ENCODE assay signal across 8 cellular contexts in genomic region chr2:69644506-69644979, GRCh38. TPM values are rescaled to one million over a fixed set of nuclear protein-coding genes. Genes with fewer than 3 reads are reported as not detected.
DNase-seq lines count a peak whose midpoint lies in the region; ATAC-seq and TF ChIP-seq lines count a peak whose summit lies in the region.

No MANE protein-coding gene starts in this region.

- no peak for TF ChIP-seq POLR2A in gastrocnemius medialis (IDR thresholded peaks at IDR 0.05)

- peak overlapping the region; percentile 89 to 98 (median 94) for H3K4me3 ChIP-seq in gastrocnemius medialis

- H3K27me3 Mint-ChIP-seq in T-helper 17 cell, result no peaks in the 10 kb centered on the region

- peak; percentile 19 for ATAC-seq in GM21529 (IDR thresholded peaks at IDR 0.05; ENCODE audit: unreplicated experiment)
- ATAC-seq in T-helper 17 cell, result peak; percentile 44
- ATAC-seq in foreskin keratinocyte, result no peak
- peak in 1 of 2 donors; percentile 6 for ATAC-seq in gastrocnemius medialis

- DNase-seq in T-helper 17 cell (no peak), foreskin keratinocyte (no peak), gastrocnemius medialis (no peak), HCEC 1CT (no peak), amniotic stem cell (lab: John Stamatoyannopoulos, UW) (no peak), medulla oblongata (ENCODE audit: extremely low spot score) (no peak), NOMO-1 (lab: John Stamatoyannopoulos, UW; ENCODE audit: unreplicated experiment in 2 of 2) (no peak)

- peak overlapping the region; percentile 99 for H3K27ac Mint-ChIP-seq in T-helper 17 cell

- in situ Hi-C loops in gastrocnemius medialis (cut with MboI; ENCODE audit: low sequenced_read_pairs in 4 of 4), result loop anchor here in 3 of 4 donors (5.0 to 10.0 kb wide), 2 partner anchors 80 to 82 kb away; no protein-coding TSS in a partner anchor

- peak overlapping the region; percentile 97 for H3K4me3 Mint-ChIP-seq in T-helper 17 cell

- H3K4me1 ChIP-seq in foreskin keratinocyte (peaks cover 11% of the 10 kb centered on the region), gastrocnemius medialis (peaks cover 33 to 44% of the 10 kb centered on the region in 2 donors)

- H3K36me3 Mint-ChIP-seq in T-helper 17 cell (ENCODE audit: low read depth), result peaks cover 8% of the 10 kb centered on the region

- no peaks in the 10 kb centered on the region for H3K27me3 ChIP-seq in foreskin keratinocyte
- no peaks in the 10 kb centered on the region for H3K27me3 ChIP-seq in gastrocnemius medialis

- H3K27ac ChIP-seq in foreskin keratinocyte, result peak overlapping the region; percentile 89
- H3K27ac ChIP-seq in gastrocnemius medialis, result peak overlapping the region; percentile 94 to 99 (median 96)

- intact Hi-C loops in gastrocnemius medialis (cut with DNase I; ENCODE audit: low total_unique reads), result loop anchor here (1.0 to 10.0 kb wide), 6 partner anchors 67 to 603 kb away; partner anchors contain the start of genes GFPT1, GMCL1 and TIA1

- H3K4me1 Mint-ChIP-seq in T-helper 17 cell, result peaks cover 59% of the 10 kb centered on the region

- no peaks in the 10 kb centered on the region for H3K36me3 ChIP-seq in gastrocnemius medialis

- TF ChIP-seq CTCF in foreskin keratinocyte (conservative IDR thresholded peaks at IDR 0.05), result no peak
- no peak for TF ChIP-seq CTCF in gastrocnemius medialis (IDR thresholded peaks at IDR 0.05 in 4 of 5, conservative IDR thresholded peaks at IDR 0.05 in 1 of 5)

- H3K9me3 ChIP-seq in T-helper 17 cell (ENCODE audit: control insufficient read depth, low read length, poor library complexity, severe bottlenecking), result no peaks in the 10 kb centered on the region
- no peaks in the 10 kb centered on the region for H3K9me3 ChIP-seq in gastrocnemius medialis

RNA-seq across cellular contexts. Expression of gene AAK1, which starts 1.0 kb away (rescaled TPM):
- total RNA-seq in T-helper 17 cell (100 to 1,000 TPM; 187 to 243 TPM), foreskin keratinocyte (33.0 and 33.6 TPM in 2 replicates), gastrocnemius medialis (10 to 100 TPM; 30.0 to 47.3 (median 39.1) TPM)
- 6.6 and 7.3 TPM in 2 replicates for polyA plus RNA-seq in foreskin keratinocyte
